In genomic region chr16:77674888-77675287, GRCh38 we compare ENCODE assay signal across 20 cellular contexts. TPM values are rescaled to one million over a fixed set of nuclear protein-coding genes. Genes with fewer than 3 reads are reported as not detected.
DNase-seq lines count a peak whose midpoint lies in the region; TF ChIP-seq lines count a peak whose summit lies in the region.
"Had no signal": no experiment of that assay in that cellular context is flagged by ENCODE, and none has a peak within 500 bp of the region (broad histone marks: within the 10 kb centered on the region; RNA-seq: fewer than 3 reads in every experiment).

No MANE protein-coding gene starts in this region.

- H3K79me1 ChIP-seq in neuronal stem cell (ENCODE audit: low read depth, low read length) = no peaks in the 10 kb centered on the region

- peak overlapping the region; percentile 47 for H2AFZ ChIP-seq in neuronal stem cell (ENCODE audit: low read length)

- in situ Hi-C loops in brain microvascular endothelial cell (cut with HindIII; ENCODE audit: low pct_ligation_motif_present, low sequenced_read_pairs) = loop anchor here (25.0 kb wide), 1 partner anchor 287 kb away; no protein-coding TSS in a partner anchor

- H2BK120ac ChIP-seq in neuronal stem cell (ENCODE audit: low read depth, low read length) = no peak overlapping the region

- no peak overlapping the region for H3K4me2 ChIP-seq in neuronal stem cell (ENCODE audit: insufficient read depth, low read length, poor library complexity, severe bottlenecking)

- H3K36me3 ChIP-seq in brain microvascular endothelial cell (replicated peaks) (no peaks in the 10 kb centered on the region), neuronal stem cell (replicated peaks in 1 of 2; ENCODE audit: control insufficient read depth in 2 of 2, insufficient read depth in 2 of 2, low read length in 2 of 2) (no peaks in the 10 kb centered on the region), vagina (no peaks in the 10 kb centered on the region)
- H3K36me3 ChIP-seq: BE2C, gastrocnemius medialis, right atrium auricular region, SJCRH30, transverse colon had no signal

- H3K27ac ChIP-seq in brain microvascular endothelial cell (no peak overlapping the region), neuronal stem cell (replicated peaks; ENCODE audit: low read length) (no peak overlapping the region), vagina (no peak overlapping the region)
- H3K27ac ChIP-seq: gastrocnemius medialis, right atrium auricular region, SJCRH30, transverse colon had no signal

- no peak overlapping the region for H3K9ac ChIP-seq in neuronal stem cell (ENCODE audit: low read depth, low read length, poor library complexity)

- H2BK15ac ChIP-seq in neuronal stem cell (ENCODE audit: low read length) = no peak overlapping the region

- no peaks in the 10 kb centered on the region for H3K9me3 ChIP-seq in neuronal stem cell (replicated peaks in 1 of 2; ENCODE audit: control insufficient read depth in 2 of 2, insufficient read depth in 1 of 2, low read depth in 1 of 2, low read length in 2 of 2)
- no peaks in the 10 kb centered on the region for H3K9me3 ChIP-seq in vagina
- H3K9me3 ChIP-seq: BE2C, gastrocnemius medialis, right atrium auricular region, SJCRH30, transverse colon had no signal

- H3K4me3 ChIP-seq in AG09309 (ENCODE audit: control insufficient read depth, low read depth, low read length) (no peak overlapping the region), brain microvascular endothelial cell (ENCODE audit: low read depth, low read length) (no peak overlapping the region), neuronal stem cell (ENCODE audit: low read length in 2 of 2) (no peak overlapping the region), vagina (no peak overlapping the region)
- H3K4me3 ChIP-seq: gastrocnemius medialis, GM12878, K562, right atrium auricular region, SJCRH30, transverse colon had no signal

- no CpG with 5 or more reads among the region's 4 CpGs for WGBS in neuronal stem cell (ENCODE audit: extremely low coverage in 2 of 2, insufficient read length in 2 of 2, insufficient replicate concordance in 1 of 2), 2 donors

- TF ChIP-seq POLR2A in vagina (IDR thresholded peaks at IDR 0.05) = no peak

- DNase-seq in AG09309 (ENCODE audit: low read depth) (peak; percentile 13), HS-5 (ENCODE audit: low read depth) (peak; percentile 34), brain microvascular endothelial cell (peak; percentile 44), neuronal stem cell (ENCODE audit: low spot score) (no peak), NCI-H345 treated with DMSO at 0.1 percent for 48 hours (lab: John Stamatoyannopoulos, UW; ENCODE audit: unreplicated experiment) (no peak), cerebellum (ENCODE audit: low spot score) (no peak), COLO829 (ENCODE audit: low spot score) (no peak), vagina (ENCODE audit: extremely low spot score in 2 of 2) (no peak)
- DNase-seq: BE2C; gastrocnemius medialis; left colon; NCI-H1092; NCI-H2081; NCI-H510A; SJCRH30; stimulated activated naive CD4-positive, alpha-beta T cell treated with Interleukin-2 at 50 U/mL for 16 hours; transverse colon had no signal

- H3K27me3 ChIP-seq in brain microvascular endothelial cell (replicated peaks) (no peaks in the 10 kb centered on the region), neuronal stem cell (ENCODE audit: control insufficient read depth in 3 of 3, insufficient read depth in 3 of 3, low read depth in 1 of 3, low read length in 3 of 3) (peaks cover 0 to 4% (median 0%) of the 10 kb centered on the region in 3 experiments), vagina (no peaks in the 10 kb centered on the region)
- H3K27me3 ChIP-seq: BE2C, gastrocnemius medialis, right atrium auricular region, SJCRH30 had no signal

- H3K18ac ChIP-seq in neuronal stem cell (ENCODE audit: low read length) = no peak overlapping the region

- H4K91ac ChIP-seq in neuronal stem cell (ENCODE audit: low read depth, low read length, poor library complexity) = no peak overlapping the region

- intact Hi-C loops in vagina (cut with DNase I) = loop anchor here (5.0 to 10.0 kb wide), 2 partner anchors 297 to 330 kb away; no protein-coding TSS in a partner anchor

- TF ChIP-seq CTCF in AG09309 (IDR thresholded peaks at IDR 0.05; ENCODE audit: control insufficient read depth, insufficient read depth, low read depth, low read length, missing control alignments) (no peak), brain microvascular endothelial cell (IDR thresholded peaks at IDR 0.05; ENCODE audit: low read depth, low read length, missing control alignments) (no peak), vagina (IDR thresholded peaks at IDR 0.05) (no peak)

- H3K4me1 ChIP-seq in neuronal stem cell (ENCODE audit: control insufficient read depth in 2 of 2, insufficient read depth in 1 of 2, low read depth in 1 of 2, low read length in 2 of 2) (no peaks in the 10 kb centered on the region), vagina (peaks cover 4% of the 10 kb centered on the region)
- H3K4me1 ChIP-seq: BE2C, gastrocnemius medialis, SJCRH30 had no signal

- H3K14ac ChIP-seq in neuronal stem cell (ENCODE audit: low read length) = no peak overlapping the region

- no peak overlapping the region for H4K8ac ChIP-seq in neuronal stem cell (ENCODE audit: low read depth, low read length)

- H3K4ac ChIP-seq in neuronal stem cell (ENCODE audit: low read length) = no peak overlapping the region

- no peak overlapping the region for H2BK12ac ChIP-seq in neuronal stem cell (ENCODE audit: low read length)

- H2AK5ac ChIP-seq in neuronal stem cell (ENCODE audit: low read depth, low read length) = no peak overlapping the region

- H3K23ac ChIP-seq in neuronal stem cell (ENCODE audit: low read depth, low read length, poor library complexity) = no peak overlapping the region

- no peak overlapping the region for H2BK5ac ChIP-seq in neuronal stem cell (ENCODE audit: low read length)

RNA-seq across cellular contexts. Expression of gene NUDT7, which starts 47.4 kb away (rescaled TPM):
- 18.3 TPM for polyA plus RNA-seq in neuronal stem cell (2013, experiment 1 of 2)
- polyA plus RNA-seq in neuronal stem cell (2013, experiment 2 of 2) = 17.0 TPM
- total RNA-seq in cerebellum (3.7 TPM), vagina (3.4 TPM)
- total RNA-seq: SJCRH30 had no signal

Comparison
In these comparisons a context has a peak if more than half of its experiments do, and no peak if none do; other contexts are left out.
1. DNase-seq: peak in AG09309 (single experiment), HS-5 (single experiment) and brain microvascular endothelial cell (single experiment); none in neuronal stem cell (single experiment), NCI-H345 treated with DMSO at 0.1 percent for 48 hours (single experiment), cerebellum (single experiment), COLO829 (single experiment) and vagina (0 of 2).